In the genomic region with DNA sequence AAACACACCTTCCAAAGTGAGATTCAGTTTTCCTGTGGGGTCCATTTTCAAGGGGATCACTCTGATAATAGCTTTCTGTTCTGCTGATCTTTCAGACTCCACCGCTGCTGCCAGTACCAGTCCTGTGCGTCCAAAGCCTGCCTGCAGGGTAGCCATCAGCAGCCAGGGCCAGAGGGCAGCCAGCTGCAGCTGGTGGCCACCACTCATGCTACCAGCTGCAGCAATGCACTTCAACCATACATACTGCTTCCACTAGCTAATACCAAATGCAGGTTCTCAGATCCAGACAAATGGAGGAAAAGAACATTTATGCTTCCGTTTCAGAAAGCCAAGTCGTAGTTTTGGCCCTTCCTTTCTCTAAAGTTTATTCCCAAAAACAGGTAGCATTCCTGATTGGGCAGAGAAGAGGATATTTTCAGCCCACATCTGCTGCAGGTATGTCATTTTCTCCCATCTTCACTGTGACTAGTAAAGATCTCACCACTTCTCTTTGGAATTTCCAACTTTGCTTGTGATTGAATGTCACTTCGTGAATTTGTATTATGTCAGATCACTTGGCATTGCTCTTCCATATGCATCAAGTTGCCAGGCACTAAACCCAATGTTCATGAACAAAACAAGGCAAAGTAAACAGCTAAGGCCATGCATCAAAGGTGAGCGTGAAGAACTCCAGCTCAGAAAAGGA, we compare ENCODE assay signal across 11 cellular contexts. TPM values are rescaled to one million over a fixed set of nuclear protein-coding genes. Genes with fewer than 3 reads are reported as not detected.
DNase-seq lines count a peak whose midpoint lies in the region; ATAC-seq and TF ChIP-seq lines count a peak whose summit lies in the region.
"Had no signal": no experiment of that assay in that cellular context is flagged by ENCODE, and none has a peak within 500 bp of the region (broad histone marks: within the 10 kb centered on the region; RNA-seq: fewer than 3 reads in every experiment).

No MANE protein-coding gene starts in this region.

- peaks cover 63% of the 10 kb centered on the region for H3K4me1 Mint-ChIP-seq in activated T-helper 2 cell treated with anti-CD3 and anti-CD28 coated beads, Interferon-gamma antibody, Interleukin-2, Interleukin-4, amounts not matched to agents 10 μg/mL and 5 μg/mL and 100 μg/mL, durations not matched to agents 14 hours and 24 hours and 36 hours (ENCODE audit: low read depth)

- no peaks in the 10 kb centered on the region for H4K20me1 ChIP-seq in OCI-LY7 (ENCODE audit: insufficient read depth, low read length)

- H3K27me3 ChIP-seq in testis, result no peaks in the 10 kb centered on the region
- H3K27me3 ChIP-seq: sigmoid colon had no signal

- no peaks in the 10 kb centered on the region for H3K27me3 Mint-ChIP-seq in activated T-helper 2 cell treated with anti-CD3 and anti-CD28 coated beads, Interferon-gamma antibody, Interleukin-2, Interleukin-4, amounts not matched to agents 10 μg/mL and 5 μg/mL and 100 μg/mL, durations not matched to agents 14 hours and 24 hours and 36 hours (ENCODE audit: low read depth)

- POLR2A ChIA-PET in OCI-LY7 (lab: Charles Lee), result interaction anchor here (0.8 to 1.4 kb wide), 4 partner anchors 11 to 83 kb away, joined by 3 to 4 read pairs (median 4); no protein-coding TSS in a partner anchor

- TF ChIP-seq POLR2A in testis (IDR thresholded peaks at IDR 0.05), result no peak

- intact Hi-C loops in activated T-helper 2 cell treated with anti-CD3 and anti-CD28 coated beads, Interferon-gamma antibody, Interleukin-2, Interleukin-4, amounts not matched to agents 10 μg/mL and 5 μg/mL and 100 μg/mL, durations not matched to agents 14 hours and 24 hours and 36 hours (cut with micrococcal nuclease), result loop anchor here (10.0 kb wide), 2 partner anchors 949 to 1409 kb away; no protein-coding TSS in a partner anchor
- intact Hi-C loops in testis (cut with DNase I; ENCODE audit: low total_unique reads), result no loop called here
- intact Hi-C loops in OCI-LY7 (cut with micrococcal nuclease; ENCODE audit: unreplicated experiment), result loop anchor here (2.0 to 5.0 kb wide), 2 partner anchors 48 to 87 kb away; a partner anchor contains a TSS

- H3K4me1 ChIP-seq in testis (no peaks in the 10 kb centered on the region), OCI-LY7 (ENCODE audit: insufficient read depth, low read length, poor library complexity, severe bottlenecking) (peaks cover 18% of the 10 kb centered on the region)

- peak in 1 of 3 experiments; percentile 12 for TF ChIP-seq CTCF in testis (IDR thresholded peaks at IDR 0.05)
- TF ChIP-seq CTCF in OCI-LY7 (conservative IDR thresholded peaks at IDR 0.05; ENCODE audit: low read length), result no peak

- H3K4me3 ChIP-seq in testis, result peak overlapping the region in 1 of 2 donors; percentile 14
- H3K4me3 ChIP-seq in OCI-LY7 (ENCODE audit: low read depth, low read length, poor library complexity, severe bottlenecking), result no peak overlapping the region
- H3K4me3 ChIP-seq: sigmoid colon had no signal

- DNase-seq in NCI-H1417 (lab: John Stamatoyannopoulos, UW) (peak in 2 of 3 experiments; percentile 44 to 67), NCI-H1417 treated with DMSO at 0.1 percent for 48 hours (lab: John Stamatoyannopoulos, UW) (no peak), islet precursor cell (peak; percentile 89), testis (peak; percentile 71), hippocampal formation (lab: John Stamatoyannopoulos, UW) (no peak), OCI-LY7 (ENCODE audit: low spot score) (no peak)
- DNase-seq in activated T-helper 2 cell treated with anti-CD3 and anti-CD28 coated beads, Interferon-gamma antibody, Interleukin-2, Interleukin-4, amounts not matched to agents 10 μg/mL and 5 μg/mL and 100 μg/mL, durations not matched to agents 14 hours and 24 hours and 36 hours (ENCODE audit: low spot score), result no peak
- DNase-seq: 8988T; activated naive CD4-positive, alpha-beta T cell treated with anti-CD3 and anti-CD28 coated beads, Interleukin-2, amount 50 U/mL, for 16 hours; sigmoid colon had no signal

- no peaks in the 10 kb centered on the region for H3K79me2 ChIP-seq in OCI-LY7 (ENCODE audit: insufficient read depth, low read depth, low read length)

- H3K36me3 Mint-ChIP-seq in activated T-helper 2 cell treated with anti-CD3 and anti-CD28 coated beads, Interferon-gamma antibody, Interleukin-2, Interleukin-4, amounts not matched to agents 10 μg/mL and 5 μg/mL and 100 μg/mL, durations not matched to agents 14 hours and 24 hours and 36 hours (ENCODE audit: low read depth), result peaks cover 31% of the 10 kb centered on the region

- BruUV-seq in OCI-LY7 (replicated peaks; lab: Mats Ljungman, UMichigan), result no TSS peak

- H3K36me3 ChIP-seq in testis (ENCODE audit: low read depth, missing control alignments), result no peaks in the 10 kb centered on the region
- H3K36me3 ChIP-seq in OCI-LY7 (ENCODE audit: insufficient read depth, low read length), result no peaks in the 10 kb centered on the region
- H3K36me3 ChIP-seq: sigmoid colon had no signal

- H3K9me3 Mint-ChIP-seq in activated T-helper 2 cell treated with anti-CD3 and anti-CD28 coated beads, Interferon-gamma antibody, Interleukin-2, Interleukin-4, amounts not matched to agents 10 μg/mL and 5 μg/mL and 100 μg/mL, durations not matched to agents 14 hours and 24 hours and 36 hours, result no peaks in the 10 kb centered on the region

- no peaks in the 10 kb centered on the region for H3K9me2 ChIP-seq in OCI-LY7 (ENCODE audit: insufficient read depth, low read length)

- ATAC-seq in HG03097 (IDR thresholded peaks at IDR 0.05; ENCODE audit: low FRiP score, unreplicated experiment), result no peak

- H3K27ac ChIP-seq in testis, result no peak overlapping the region
- no peak overlapping the region for H3K27ac ChIP-seq in OCI-LY7 (ENCODE audit: low read depth, low read length, poor library complexity, severe bottlenecking)
- H3K27ac ChIP-seq: sigmoid colon had no signal

- no peak overlapping the region for H3K4me2 ChIP-seq in OCI-LY7 (ENCODE audit: low read length)

- no peak overlapping the region for H2AFZ ChIP-seq in OCI-LY7 (ENCODE audit: low read length)

- peak overlapping the region; percentile 84 for H3K4me3 Mint-ChIP-seq in activated T-helper 2 cell treated with anti-CD3 and anti-CD28 coated beads, Interferon-gamma antibody, Interleukin-2, Interleukin-4, amounts not matched to agents 10 μg/mL and 5 μg/mL and 100 μg/mL, durations not matched to agents 14 hours and 24 hours and 36 hours (ENCODE audit: low read depth)

- H3K9me3 ChIP-seq in testis (no peaks in the 10 kb centered on the region), OCI-LY7 (ENCODE audit: low read length) (no peaks in the 10 kb centered on the region)
- H3K9me3 ChIP-seq: sigmoid colon had no signal

- 63 to 79% methylated on average over 6 of the region's 6 CpGs for WGBS in testis, 2 donors

- peak overlapping the region; percentile 79 for H3K27ac Mint-ChIP-seq in activated T-helper 2 cell treated with anti-CD3 and anti-CD28 coated beads, Interferon-gamma antibody, Interleukin-2, Interleukin-4, amounts not matched to agents 10 μg/mL and 5 μg/mL and 100 μg/mL, durations not matched to agents 14 hours and 24 hours and 36 hours

- CTCF ChIA-PET in OCI-LY7 (lab: Charles Lee; ENCODE audit: unreplicated experiment), result no interaction called here

RNA-seq across cellular contexts. Expression of a gene that starts 1.8 kb away (rescaled TPM):
- 20.5 and 23.9 TPM in 2 replicates for total RNA-seq in activated T-helper 2 cell treated with anti-CD3 and anti-CD28 coated beads, Interferon-gamma antibody, Interleukin-2, Interleukin-4, amounts not matched to agents 10 μg/mL and 5 μg/mL and 100 μg/mL, durations not matched to agents 14 hours and 24 hours and 36 hours
- total RNA-seq in testis (10 to 100 TPM; 15.6 to 22.7 TPM), OCI-LY7 (2022) (0.50 and 0.80 TPM in 2 replicates)
- 9.7 TPM for polyA plus RNA-seq in testis (ENCODE audit: insufficient read depth, low read depth, low replicate concordance)
- 0.19 and 0.39 TPM in 2 replicates for total RNA-seq in OCI-LY7 (2014; rRNA removed; shearing (Covaris generic))

Comparison
In these comparisons a context has a peak if more than half of its experiments do, and no peak if none do; other contexts are left out.
1. DNase-seq: peak in NCI-H1417 (2 of 3), islet precursor cell (single experiment) and testis (single experiment); none in NCI-H1417 treated with DMSO at 0.1 percent for 48 hours (single experiment), activated T-helper 2 cell treated with anti-CD3 and anti-CD28 coated beads, Interferon-gamma antibody, Interleukin-2, Interleukin-4, amounts not matched to agents 10 μg/mL and 5 μg/mL and 100 μg/mL, durations not matched to agents 14 hours and 24 hours and 36 hours (single experiment), hippocampal formation (0 of 2) and OCI-LY7 (single experiment).
2. RNA of a gene that starts 1.8 kb away (total RNA-seq): 15.6 to 22.7 TPM in testis and 20.5 to 23.9 TPM in activated T-helper 2 cell treated with anti-CD3 and anti-CD28 coated beads, Interferon-gamma antibody, Interleukin-2, Interleukin-4, amounts not matched to agents 10 μg/mL and 5 μg/mL and 100 μg/mL, durations not matched to agents 14 hours and 24 hours and 36 hours; 0.19 to 0.80 TPM in OCI-LY7; every median in the first group is over 4 times any median in the second.